Comparison of ENCODE assay signal across 12 cellular contexts in genomic region chr1:47859092-47859743, GRCh38.
DNase-seq lines count a peak whose midpoint lies in the region; TF ChIP-seq lines count a peak whose summit lies in the region.
"Had no signal": no experiment of that assay in that cellular context is flagged by ENCODE, and none has a peak within 500 bp of the region (broad histone marks: within the 10 kb centered on the region; RNA-seq: fewer than 3 reads in every experiment).

No MANE protein-coding gene starts in this region.

- H3K4me3 ChIP-seq in Loucy (ENCODE audit: low read length, poor library complexity, severe bottlenecking) (peak overlapping the region; percentile 47), coronary artery (no peak overlapping the region), thyroid gland (replicated peaks in 1 of 3) (no peak overlapping the region)

- intact Hi-C loops in thyroid gland (cut with DNase I): no loop called here

- H3K9me3 ChIP-seq in Loucy (ENCODE audit: insufficient read depth, low read depth, low read length) (no peaks in the 10 kb centered on the region), thyroid gland (no peaks in the 10 kb centered on the region)
- H3K9me3 ChIP-seq: BE2C had no signal

- no peak overlapping the region for H3K4me3 Mint-ChIP-seq in neural crest cell

- CTCF ChIA-PET in RWPE1 (lab: Yijun Ruan, JAX): interaction anchor here (0.5 to 0.7 kb wide), 3 partner anchors 109 to 1283 kb away, joined by 3 to 5 read pairs (median 3); no protein-coding TSS in a partner anchor

- H3K27ac ChIP-seq in RWPE1 (peak overlapping the region; percentile 8; the same call in 1 of the 2 replicates), coronary artery (no peak overlapping the region), thyroid gland (no peak overlapping the region)

- no peaks in the 10 kb centered on the region for H3K36me3 Mint-ChIP-seq in neural crest cell (ENCODE audit: low read depth)

- TF ChIP-seq CTCF in Loucy (conservative IDR thresholded peaks at IDR 0.05; ENCODE audit: low read length) (no peak), RWPE1 (conservative IDR thresholded peaks at IDR 0.05; ENCODE audit: low read depth) (no peak), coronary artery (IDR thresholded peaks at IDR 0.05) (no peak), neural crest cell (conservative IDR thresholded peaks at IDR 0.05) (no peak), thyroid gland (IDR thresholded peaks at IDR 0.05) (no peak)

- peak overlapping the region; percentile 70 for H3K27ac Mint-ChIP-seq in neural crest cell (ENCODE audit: unreplicated experiment)

- POLR2A ChIA-PET in RWPE1 (lab: Yijun Ruan, JAX; ENCODE audit: low non-redundant PET): no interaction called here

- H3F3A ChIP-seq in Loucy (ENCODE audit: low read depth): no peaks in the 10 kb centered on the region

- H3K79me2 ChIP-seq in Loucy (ENCODE audit: insufficient read depth, low read length): no peaks in the 10 kb centered on the region

- H3K4me1 ChIP-seq in Loucy (ENCODE audit: insufficient read depth, low read length, poor library complexity, severe bottlenecking): peaks cover 47% of the 10 kb centered on the region
- H3K4me1 ChIP-seq in thyroid gland: no peaks in the 10 kb centered on the region
- H3K4me1 ChIP-seq: BE2C had no signal

- DNase-seq in RWPE1 (ENCODE audit: low spot score) (no peak), coronary artery (ENCODE audit: low spot score) (peak; percentile 49), neural crest cell (ENCODE audit: low read depth, low spot score) (no peak), thyroid gland (no peak), HuH-7.5 (ENCODE audit: low spot score) (no peak), T-helper 9 cell (no peak)
- DNase-seq: BE2C, KBM-7, NCI-H187 treated with DMSO at 0.1 percent for 48 hours, NCI-H446, Right ventricle myocardium superior had no signal

- peak overlapping the region; percentile 51 for H3K9ac ChIP-seq in Loucy (ENCODE audit: low read depth, low read length, poor library complexity, severe bottlenecking)

- no peak for TF ChIP-seq POLR2A in thyroid gland (IDR thresholded peaks at IDR 0.05)

- H3K4me2 ChIP-seq in Loucy (ENCODE audit: low read depth, low read length, poor library complexity, severe bottlenecking): peak overlapping the region; percentile 65

- H3K9me3 Mint-ChIP-seq in neural crest cell: no peaks in the 10 kb centered on the region

- no peaks in the 10 kb centered on the region for H3K4me1 Mint-ChIP-seq in neural crest cell

- H2AFZ ChIP-seq in Loucy (ENCODE audit: low read length): no peak overlapping the region

- H3K9me2 ChIP-seq in Loucy (replicated peaks; ENCODE audit: low read depth, low read length): no peaks in the 10 kb centered on the region

- WGBS in thyroid gland, 2 donors: 46 to 94% methylated on average over 2 to 3 of the region's 3 CpGs

- no peaks in the 10 kb centered on the region for H4K20me1 ChIP-seq in Loucy (ENCODE audit: insufficient read depth, low read length, poor library complexity, severe bottlenecking)

- H3K36me3 ChIP-seq in Loucy (ENCODE audit: insufficient read depth, low read length) (no peaks in the 10 kb centered on the region), thyroid gland (no peaks in the 10 kb centered on the region)
- H3K36me3 ChIP-seq: BE2C had no signal

- no peaks in the 10 kb centered on the region for H3K27me3 Mint-ChIP-seq in neural crest cell (ENCODE audit: low read depth)

- H3K27me3 ChIP-seq in Loucy (ENCODE audit: insufficient read depth, low read length, poor library complexity, severe bottlenecking) (no peaks in the 10 kb centered on the region), thyroid gland (no peaks in the 10 kb centered on the region)
- H3K27me3 ChIP-seq: BE2C had no signal
